21 cellular contexts compared by ENCODE assay signal in genomic region chr6:144178323-144178722, GRCh38. TPM values are rescaled to one million over a fixed set of nuclear protein-coding genes. Genes with fewer than 3 reads are reported as not detected.
DNase-seq lines count a peak whose midpoint lies in the region; ATAC-seq lines count a peak whose summit lies in the region.
"Had no signal": no experiment of that assay in that cellular context is flagged by ENCODE, and none has a peak within 500 bp of the region (broad histone marks: within the 10 kb centered on the region; RNA-seq: fewer than 3 reads in every experiment).

No MANE protein-coding gene starts in this region.

- peak overlapping the region; percentile 23 for H3K27ac ChIP-seq in urinary bladder (ENCODE audit: low read depth)
- H3K27ac ChIP-seq: 22Rv1, C4-2B, GM23248 had no signal

- no peak for DNase-seq in activated CD4-positive, CD25-positive, alpha-beta regulatory T cell (lab: John Stamatoyannopoulos, UW)
- peak in 1 of 2 donors; percentile 14 for DNase-seq in activated naive CD4-positive, alpha-beta T cell treated with anti-CD3 and anti-CD28 coated beads, Interleukin-2, amount 50 U/mL, for 72 hours (ENCODE audit: low spot score in 2 of 2)
- DNase-seq in activated naive CD4-positive, alpha-beta T cell treated with anti-CD3 and anti-CD28 coated beads, Interleukin-2, amount 50 U/mL, for 16 hours, result no peak
- DNase-seq in cerebellar nuclear complex (lab: John Stamatoyannopoulos, UW), result no peak
- no peak for DNase-seq in islet precursor cell
- DNase-seq: DMS 273 treated with DMSO at 0.1 percent for 48 hours, GM23248, IMR-90, NCI-H1417, NCI-H1930, NCI-H226, NCI-H524, NCI-H82, OCI-M1, Right ventricle myocardium superior had no signal

- peak overlapping the region in 1 of 2 donors; percentile 53 for H3K27ac Mint-ChIP-seq in activated naive CD4-positive, alpha-beta T cell treated with anti-CD3 and anti-CD28 coated beads, Interleukin-2, amount 50 U/mL, for 72 hours
- peak overlapping the region; percentile 13 for H3K27ac Mint-ChIP-seq in activated T-helper 17 cell treated with anti-CD3 and anti-CD28 coated beads, Interleukin-2, amount 50 U/mL, for 72 hours

- peaks cover 51% of the 10 kb centered on the region for H3K4me1 Mint-ChIP-seq in activated T-helper 17 cell treated with anti-CD3 and anti-CD28 coated beads, Interleukin-2, amount 50 U/mL, for 72 hours

- H3K4me3 ChIP-seq in urinary bladder (ENCODE audit: low read depth, low read length), result no peak overlapping the region
- H3K4me3 ChIP-seq: GM23248, HAP-1 had no signal

- peak overlapping the region; percentile 31 for H3K4me3 Mint-ChIP-seq in activated T-helper 17 cell treated with anti-CD3 and anti-CD28 coated beads, Interleukin-2, amount 50 U/mL, for 72 hours

- H3K9me3 Mint-ChIP-seq in activated naive CD4-positive, alpha-beta T cell treated with anti-CD3 and anti-CD28 coated beads, Interleukin-2, amount 50 U/mL, for 72 hours, result no peaks in the 10 kb centered on the region
- H3K9me3 Mint-ChIP-seq in activated T-helper 17 cell treated with anti-CD3 and anti-CD28 coated beads, Interleukin-2, amount 50 U/mL, for 72 hours, result peaks cover 3% of the 10 kb centered on the region

- ATAC-seq in activated CD4-positive, CD25-positive, alpha-beta regulatory T cell treated with anti-CD3 and anti-CD28 coated beads, Interleukin-2, amount 50 U/mL, for 24 hours, result peak; percentile 48 to 73
- ATAC-seq in activated naive CD4-positive, alpha-beta T cell treated with anti-CD3 and anti-CD28 coated beads, Interleukin-2, amount 50 U/mL, for 72 hours, result peak; percentile 69 to 87
- ATAC-seq in activated T-helper 17 cell treated with anti-CD3 and anti-CD28 coated beads, Interleukin-2, amount 50 U/mL, for 72 hours (replicated peaks), result peak; percentile 86

- 90% methylated on average over 3 of the region's 3 CpGs for WGBS in urinary bladder

- H3K27me3 Mint-ChIP-seq in activated T-helper 17 cell treated with anti-CD3 and anti-CD28 coated beads, Interleukin-2, amount 50 U/mL, for 72 hours, result no peaks in the 10 kb centered on the region

- peaks cover 5 to 72% of the 10 kb centered on the region in 2 donors for H3K36me3 Mint-ChIP-seq in activated naive CD4-positive, alpha-beta T cell treated with anti-CD3 and anti-CD28 coated beads, Interleukin-2, amount 50 U/mL, for 72 hours
- peaks cover 82% of the 10 kb centered on the region for H3K36me3 Mint-ChIP-seq in activated T-helper 17 cell treated with anti-CD3 and anti-CD28 coated beads, Interleukin-2, amount 50 U/mL, for 72 hours (ENCODE audit: low read depth)

- no peaks in the 10 kb centered on the region for H3K4me1 ChIP-seq in urinary bladder (ENCODE audit: insufficient read depth)
- H3K4me1 ChIP-seq: HAP-1 had no signal

- no peaks in the 10 kb centered on the region for H3K36me3 ChIP-seq in urinary bladder (ENCODE audit: insufficient read depth)
- H3K36me3 ChIP-seq: HAP-1 had no signal

RNA-seq across cellular contexts. Expression of gene STX11, which starts 28.0 kb away (rescaled TPM):
- 10 to 100 TPM; 23.3 to 24.6 TPM for total RNA-seq in activated naive CD4-positive, alpha-beta T cell treated with anti-CD3 and anti-CD28 coated beads, Interleukin-2, amount 50 U/mL, for 72 hours
- total RNA-seq in activated T-helper 17 cell treated with anti-CD3 and anti-CD28 coated beads, Interleukin-2, amount 50 U/mL, for 72 hours, result 10 to 100 TPM; 22.3 to 25.9 TPM
- total RNA-seq in urinary bladder, result 2.7 TPM
- 4.4 TPM for polyA plus RNA-seq in urinary bladder
